In genomic region chr1:114154963-114155322, GRCh38 we compare ENCODE assay signal across 12 cellular contexts. TPM values are rescaled to one million over a fixed set of nuclear protein-coding genes. Genes with fewer than 3 reads are reported as not detected.
DNase-seq lines count a peak whose midpoint lies in the region; ATAC-seq, FAIRE-seq and TF ChIP-seq lines count a peak whose summit lies in the region.
"Had no signal": no experiment of that assay in that cellular context is flagged by ENCODE, and none has a peak within 500 bp of the region (broad histone marks: within the 10 kb centered on the region; RNA-seq: fewer than 3 reads in every experiment).

No MANE protein-coding gene starts in this region.

- H3K36me3 ChIP-seq in endothelial cell of umbilical vein (ENCODE audit: control insufficient read depth in 2 of 2, extremely low read depth in 1 of 2, insufficient read depth in 2 of 2, low read length in 2 of 2) = no peaks in the 10 kb centered on the region
- H3K36me3 ChIP-seq: ascending aorta; BLaER1 treated with 17β-estradiol and CSF1 and Interleukin-3, amounts not matched to agents 10 nM and 100 nM had no signal

- dilution Hi-C loops in endothelial cell of umbilical vein (cut with MboI; ENCODE audit: extremely low pct_ligation_motif_present, low sequenced_read_pairs) = no loop called here

- intact Hi-C loops in activated CD4-positive, alpha-beta T cell treated with anti-CD3 and anti-CD28 coated beads for 36 hours (cut with DNase I, micrococcal nuclease) = loop anchor here in 1 of 2 experiments (10.0 kb wide), 1 partner anchor 180 kb away; the partner anchor contains the start of gene OLFML3
- intact Hi-C loops in endothelial cell of umbilical vein (cut with micrococcal nuclease) = loop anchor here (10.0 kb wide), 1 partner anchor 180 kb away; the partner anchor contains the start of gene OLFML3

- no peaks in the 10 kb centered on the region for H3K4me1 ChIP-seq in endothelial cell of umbilical vein (ENCODE audit: control insufficient read depth, extremely low read depth, insufficient read depth, low read length)

- no peaks in the 10 kb centered on the region for H3K9me1 ChIP-seq in endothelial cell of umbilical vein (replicated peaks; ENCODE audit: control insufficient read depth, extremely low read depth, insufficient read depth, low read length)

- no peak for TF ChIP-seq POLR2A in endothelial cell of umbilical vein (IDR thresholded peaks at IDR 0.05; ENCODE audit: low read depth, low read length)

- CTCF ChIA-PET in activated CD4-positive, alpha-beta T cell treated with anti-CD3 and anti-CD28 coated beads for 36 hours (lab: Charles Lee) = interaction anchor here (0.6 to 1.4 kb wide), 3 partner anchors 12 to 320 kb away, joined by 3 to 4 read pairs (median 3); no protein-coding TSS in a partner anchor
- CTCF ChIA-PET in activated CD4-positive, alpha-beta T cell treated with anti-CD3 and anti-CD28 coated beads, Interleukin-2, amount 10 ng/mL, durations not matched to agents 7 days and 5 days (lab: Charles Lee) = interaction anchor here (0.7 kb wide), 1 partner anchor 19 kb away, joined by 3 read pairs; no protein-coding TSS in a partner anchor
- CTCF ChIA-PET in endothelial cell of umbilical vein (lab: Charles Lee) = interaction anchor here (0.9 to 1.4 kb wide), 3 partner anchors 9 to 176 kb away, joined by 3 to 5 read pairs (median 4); partner anchors contain the start of gene OLFML3

- peak; percentile 23 for ATAC-seq in activated CD4-positive, alpha-beta T cell treated with anti-CD3 and anti-CD28 coated beads for 36 hours

- H3K27ac ChIP-seq in endothelial cell of umbilical vein (ENCODE audit: insufficient read depth, low read depth, low read length) (no peak overlapping the region), coronary artery (no peak overlapping the region)
- H3K27ac ChIP-seq: ascending aorta; BLaER1 treated with 17β-estradiol and CSF1 and Interleukin-3, amounts not matched to agents 10 nM and 100 nM; testis had no signal

- TF ChIP-seq CTCF in endothelial cell of umbilical vein (IDR thresholded peaks at IDR 0.05; ENCODE audit: extremely low read depth in 1 of 2, insufficient read depth in 1 of 2, low read depth in 1 of 2, low read length in 2 of 2) (no peak), progenitor cell of endocrine pancreas (IDR thresholded peaks at IDR 0.05; ENCODE audit: unreplicated experiment) (no peak), coronary artery (IDR thresholded peaks at IDR 0.05) (no peak)

- no peak overlapping the region for H3K4me2 ChIP-seq in endothelial cell of umbilical vein (ENCODE audit: insufficient read depth, low read length)
- H3K4me2 ChIP-seq: BLaER1 treated with 17β-estradiol and CSF1 and Interleukin-3, amounts not matched to agents 10 nM and 100 nM had no signal

- H3K9ac ChIP-seq in endothelial cell of umbilical vein (replicated peaks; ENCODE audit: extremely low read depth, insufficient read depth, low read length) = no peak overlapping the region
- H3K9ac ChIP-seq: BLaER1 treated with 17β-estradiol and CSF1 and Interleukin-3, amounts not matched to agents 10 nM and 100 nM had no signal

- peak; percentile 79 for FAIRE-seq in endothelial cell of umbilical vein (lab: Jason Lieb, UNC)

- peaks cover 59 to 61% of the 10 kb centered on the region in 2 experiments for H3K27me3 ChIP-seq in endothelial cell of umbilical vein (ENCODE audit: control insufficient read depth in 2 of 2, insufficient read depth in 2 of 2, low read length in 2 of 2)
- H3K27me3 ChIP-seq: testis had no signal

- POLR2A ChIA-PET in activated CD4-positive, alpha-beta T cell treated with anti-CD3 and anti-CD28 coated beads for 36 hours (lab: Charles Lee) = no interaction called here
- POLR2A ChIA-PET in activated CD4-positive, alpha-beta T cell treated with anti-CD3 and anti-CD28 coated beads, Interleukin-2, amount 10 ng/mL, durations not matched to agents 7 days and 5 days (lab: Charles Lee) = no interaction called here
- POLR2A ChIA-PET in endothelial cell of umbilical vein (lab: Charles Lee) = no interaction called here

- DNase-seq in activated CD4-positive, alpha-beta T cell treated with anti-CD3 and anti-CD28 coated beads for 36 hours = peak; percentile 39
- DNase-seq in activated CD4-positive, alpha-beta T cell treated with anti-CD3 and anti-CD28 coated beads, Interleukin-2, amount 10 ng/mL, durations not matched to agents 7 days and 5 days = no peak
- peak; percentile 40 to 87 for DNase-seq in NCI-H446 (lab: John Stamatoyannopoulos, UW)
- peak; percentile 29 for DNase-seq in endothelial cell of umbilical vein (ENCODE audit: low read depth, low spot score)
- peak; percentile 74 for DNase-seq in progenitor cell of endocrine pancreas (ENCODE audit: low spot score, unreplicated experiment)
- no peak for DNase-seq in coronary artery (ENCODE audit: low spot score)
- no peak for DNase-seq in NCI-H146 (lab: John Stamatoyannopoulos, UW)
- no peak for DNase-seq in NCI-H1092 treated with DMSO at 0.1 percent for 48 hours (lab: John Stamatoyannopoulos, UW)

- H3K79me2 ChIP-seq in endothelial cell of umbilical vein (ENCODE audit: control insufficient read depth, insufficient read depth, low read length) = no peaks in the 10 kb centered on the region

- H3K27ac Mint-ChIP-seq in activated CD4-positive, alpha-beta T cell treated with anti-CD3 and anti-CD28 coated beads for 36 hours = no peak overlapping the region
- H3K27ac Mint-ChIP-seq in activated CD4-positive, alpha-beta T cell treated with anti-CD3 and anti-CD28 coated beads, Interleukin-2, amount 10 ng/mL, durations not matched to agents 7 days and 5 days = no peak overlapping the region
- H3K27ac Mint-ChIP-seq in progenitor cell of endocrine pancreas = no peak overlapping the region

- no peak overlapping the region for H3K4me3 Mint-ChIP-seq in activated CD4-positive, alpha-beta T cell treated with anti-CD3 and anti-CD28 coated beads for 36 hours
- H3K4me3 Mint-ChIP-seq in activated CD4-positive, alpha-beta T cell treated with anti-CD3 and anti-CD28 coated beads, Interleukin-2, amount 10 ng/mL, durations not matched to agents 7 days and 5 days = no peak overlapping the region
- H3K4me3 Mint-ChIP-seq in progenitor cell of endocrine pancreas (ENCODE audit: low read depth) = no peak overlapping the region

- H3K36me3 Mint-ChIP-seq in activated CD4-positive, alpha-beta T cell treated with anti-CD3 and anti-CD28 coated beads for 36 hours (ENCODE audit: low read depth) = no peaks in the 10 kb centered on the region
- no peaks in the 10 kb centered on the region for H3K36me3 Mint-ChIP-seq in activated CD4-positive, alpha-beta T cell treated with anti-CD3 and anti-CD28 coated beads, Interleukin-2, amount 10 ng/mL, durations not matched to agents 7 days and 5 days (ENCODE audit: low read depth)
- H3K36me3 Mint-ChIP-seq in progenitor cell of endocrine pancreas (ENCODE audit: insufficient read depth) = no peaks in the 10 kb centered on the region

- H3K4me1 Mint-ChIP-seq in activated CD4-positive, alpha-beta T cell treated with anti-CD3 and anti-CD28 coated beads for 36 hours = peaks cover 10% of the 10 kb centered on the region
- H3K4me1 Mint-ChIP-seq in activated CD4-positive, alpha-beta T cell treated with anti-CD3 and anti-CD28 coated beads, Interleukin-2, amount 10 ng/mL, durations not matched to agents 7 days and 5 days = peaks cover 5% of the 10 kb centered on the region
- peaks cover 2% of the 10 kb centered on the region for H3K4me1 Mint-ChIP-seq in progenitor cell of endocrine pancreas (ENCODE audit: low read depth)

- no peaks in the 10 kb centered on the region for H4K20me1 ChIP-seq in endothelial cell of umbilical vein (replicated peaks; ENCODE audit: control insufficient read depth, extremely low read depth, insufficient read depth, low read length)
- H4K20me1 ChIP-seq: BLaER1 treated with 17β-estradiol and CSF1 and Interleukin-3, amounts not matched to agents 10 nM and 100 nM had no signal

- no TSS peak for BruUV-seq in endothelial cell of umbilical vein (replicated peaks; lab: Mats Ljungman, UMichigan)

- no peak overlapping the region for H2AFZ ChIP-seq in endothelial cell of umbilical vein (ENCODE audit: low read depth, low read length)

- no peaks in the 10 kb centered on the region for H3K9me3 Mint-ChIP-seq in activated CD4-positive, alpha-beta T cell treated with anti-CD3 and anti-CD28 coated beads for 36 hours (ENCODE audit: low read depth)
- no peaks in the 10 kb centered on the region for H3K9me3 Mint-ChIP-seq in activated CD4-positive, alpha-beta T cell treated with anti-CD3 and anti-CD28 coated beads, Interleukin-2, amount 10 ng/mL, durations not matched to agents 7 days and 5 days
- H3K9me3 Mint-ChIP-seq in progenitor cell of endocrine pancreas (ENCODE audit: low read depth) = no peaks in the 10 kb centered on the region

- H3K9me3 ChIP-seq in endothelial cell of umbilical vein (replicated peaks; ENCODE audit: control insufficient read depth, insufficient read depth, low read length) = no peaks in the 10 kb centered on the region
- H3K9me3 ChIP-seq: ascending aorta, testis had no signal

- no peak overlapping the region for H3K4me3 ChIP-seq in endothelial cell of umbilical vein (replicated peaks in 1 of 3; ENCODE audit: insufficient read depth in 1 of 3, low read depth in 1 of 3, low read length in 3 of 3)
- H3K4me3 ChIP-seq in coronary artery = no peak overlapping the region
- H3K4me3 ChIP-seq: BLaER1 treated with 17β-estradiol and CSF1 and Interleukin-3, amounts not matched to agents 10 nM and 100 nM; testis had no signal

- peaks cover 60% of the 10 kb centered on the region for H3K27me3 Mint-ChIP-seq in activated CD4-positive, alpha-beta T cell treated with anti-CD3 and anti-CD28 coated beads for 36 hours
- peaks cover 70% of the 10 kb centered on the region for H3K27me3 Mint-ChIP-seq in activated CD4-positive, alpha-beta T cell treated with anti-CD3 and anti-CD28 coated beads, Interleukin-2, amount 10 ng/mL, durations not matched to agents 7 days and 5 days
- peaks cover 83% of the 10 kb centered on the region for H3K27me3 Mint-ChIP-seq in progenitor cell of endocrine pancreas

TF ChIP-seq in endothelial cell of umbilical vein, 7 proteins besides CTCF, POLR2A, EP300 and RAD21 (continues in another document):
- TF ChIP-seq FOS (IDR thresholded peaks at IDR 0.05; ENCODE audit: borderline replicate concordance, insufficient read depth, low read length) (peak; percentile 34), JUN (IDR thresholded peaks at IDR 0.05; ENCODE audit: borderline replicate concordance, insufficient read depth, insufficient read length, low read depth) (peak; percentile 22)

RNA-seq across cellular contexts. Expression of gene SYT6, which starts 1.3 kb away (rescaled TPM):
- total RNA-seq in activated CD4-positive, alpha-beta T cell treated with anti-CD3 and anti-CD28 coated beads for 36 hours = not detected
- total RNA-seq in activated CD4-positive, alpha-beta T cell treated with anti-CD3 and anti-CD28 coated beads, Interleukin-2, amount 10 ng/mL, durations not matched to agents 7 days and 5 days = not detected
- total RNA-seq in endothelial cell of umbilical vein = not detected in 2 replicates
- polyA plus RNA-seq in endothelial cell of umbilical vein = 0.04 TPM in 1 of 2 replicates, not detected in the other
- polyA plus RNA-seq in endothelial cell of umbilical vein (2011; cell fraction: cytosol; rRNA removed) = not detected in 2 replicates
- polyA plus RNA-seq in endothelial cell of umbilical vein (2011; cell fraction: nucleus; rRNA removed) = not detected in 2 replicates
- not detected in 2 replicates for polyA plus RNA-seq in endothelial cell of umbilical vein (2012)
- polyA minus RNA-seq in endothelial cell of umbilical vein = not detected in 2 replicates
- polyA minus RNA-seq in endothelial cell of umbilical vein (2011; cell fraction: cytosol; rRNA and poly(A)+ RNA removed) = not detected
- not detected in 2 replicates for polyA minus RNA-seq in endothelial cell of umbilical vein (2011; cell fraction: nucleus; rRNA and poly(A)+ RNA removed)
- 0.98 and 1.2 TPM in 2 replicates for total RNA-seq in progenitor cell of endocrine pancreas
- total RNA-seq: ascending aorta; T-helper 2 cell treated with Interferon-gamma antibody and Interleukin-4, amounts not matched to agents 100 ng/mL and 5 ng/mL, for 36 hours had no signal

Comparison
In these comparisons a context has a peak if more than half of its experiments do, and no peak if none do; other contexts are left out.
1. DNase-seq: peak in activated CD4-positive, alpha-beta T cell treated with anti-CD3 and anti-CD28 coated beads for 36 hours (single experiment), NCI-H446 (2 of 2), endothelial cell of umbilical vein (single experiment) and progenitor cell of endocrine pancreas (single experiment); none in activated CD4-positive, alpha-beta T cell treated with anti-CD3 and anti-CD28 coated beads, Interleukin-2, amount 10 ng/mL, durations not matched to agents 7 days and 5 days (single experiment), coronary artery (single experiment), NCI-H146 (single experiment) and NCI-H1092 treated with DMSO at 0.1 percent for 48 hours (single experiment).